Comparison of ENCODE assay signal across 26 cellular contexts in the genomic region with DNA sequence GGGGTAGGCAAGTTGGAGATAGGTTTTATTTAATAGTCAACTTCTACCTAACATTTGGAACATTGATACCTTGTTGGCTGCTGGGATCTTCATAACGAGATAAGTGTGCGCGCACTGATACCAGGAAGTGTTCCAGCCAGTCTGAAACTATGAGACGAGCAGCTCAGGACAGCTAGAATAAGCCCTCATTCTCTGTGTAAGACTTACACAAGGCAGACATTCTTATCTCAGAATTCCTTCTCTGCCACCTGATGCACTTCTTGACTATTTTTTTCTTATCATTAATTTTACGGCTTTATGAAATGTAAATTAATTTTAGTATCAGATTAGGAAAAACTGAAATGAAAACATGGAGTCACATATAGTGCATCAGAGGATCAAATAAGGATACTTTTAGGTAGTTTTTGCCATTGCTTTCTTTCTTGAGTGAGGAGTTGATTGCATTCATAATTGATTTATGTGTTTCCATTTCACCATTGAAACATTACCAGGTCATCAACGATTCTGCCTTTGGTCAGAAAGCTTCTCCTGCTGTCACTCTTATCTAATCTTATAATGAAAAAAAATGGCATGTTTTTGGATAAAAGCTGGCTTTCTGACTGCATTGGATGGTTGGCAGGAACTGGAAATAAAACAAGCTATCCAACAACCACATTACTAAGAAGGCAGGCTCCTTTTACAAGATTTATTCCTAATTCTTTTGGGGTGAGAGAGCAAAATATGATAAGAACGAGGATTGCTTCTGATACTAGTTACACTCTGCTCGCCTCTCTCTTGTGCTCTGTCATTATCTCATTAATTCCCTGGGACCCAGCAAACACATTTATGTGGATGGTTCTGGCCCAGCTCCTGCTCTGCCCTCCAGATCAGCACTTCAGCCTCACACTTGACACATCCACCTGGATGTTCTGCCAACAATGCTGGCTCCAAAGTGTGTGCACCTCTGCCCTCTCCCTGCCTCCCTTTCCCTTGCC. TPM values are rescaled to one million over a fixed set of nuclear protein-coding genes. Genes with fewer than 3 reads are reported as not detected.
A peak's percentile ranks its signal among the peaks of the same experiment; 100 is the strongest.
DNase-seq lines count a peak whose midpoint lies in the region; ATAC-seq and TF ChIP-seq lines count a peak whose summit lies in the region.
"Had no signal": no experiment of that assay in that cellular context is flagged by ENCODE, and none has a peak within 500 bp of the region (broad histone marks: within the 10 kb centered on the region; RNA-seq: fewer than 3 reads in every experiment).

No MANE protein-coding gene starts in this region.

- no peak overlapping the region for H3K4me3 ChIP-seq in SK-N-SH (ENCODE audit: low read depth in 2 of 2, low read length in 1 of 2)
- no peak overlapping the region for H3K4me3 ChIP-seq in heart right ventricle
- no peak overlapping the region for H3K4me3 ChIP-seq in smooth muscle cell

- peaks cover 0 to 3% of the 10 kb centered on the region in 2 donors for H3K27me3 Mint-ChIP-seq in natural killer cell (ENCODE audit: low read depth in 2 of 2)
- H3K27me3 Mint-ChIP-seq: CD8-positive, alpha-beta memory T cell had no signal

- 34% methylated on average over 8 of the region's 8 CpGs for WGBS in SK-N-SH (ENCODE audit: low lambda C conversion rate)
- 42 to 45% methylated on average over 8 of the region's 8 CpGs for WGBS in heart right ventricle, 2 donors
- 68% methylated on average over 8 of the region's 8 CpGs for WGBS in smooth muscle cell (ENCODE audit: low lambda C conversion rate)

- no peak overlapping the region for H3K4me3 Mint-ChIP-seq in natural killer cell
- H3K4me3 Mint-ChIP-seq: CD8-positive, alpha-beta memory T cell had no signal

- peak; percentile 28; the same call in 1 of the 2 replicates for TF ChIP-seq RAD21 in SK-N-SH (IDR thresholded peaks at IDR 0.05; ENCODE audit: low read length)

- H3K4me2 ChIP-seq in SK-N-SH (no peak overlapping the region), smooth muscle cell (peak overlapping the region; percentile 12)
- H3K4me2 ChIP-seq: KMS-11 had no signal

- peaks cover 6% of the 10 kb centered on the region in 2 donors for H3K9me3 Mint-ChIP-seq in natural killer cell
- H3K9me3 Mint-ChIP-seq: CD8-positive, alpha-beta memory T cell had no signal

- TF ChIP-seq CTCF in SK-N-SH (IDR thresholded peaks at IDR 0.05) (no peak), heart right ventricle (IDR thresholded peaks at IDR 0.05) (no peak), smooth muscle cell (IDR thresholded peaks at IDR 0.05; ENCODE audit: borderline replicate concordance, insufficient read depth, poor library complexity, severe bottlenecking) (no peak), natural killer cell (IDR thresholded peaks at IDR 0.05) (no peak)

- DNase-seq in NCI-H1092 (lab: John Stamatoyannopoulos, UW): peak; percentile 10
- DNase-seq in NCI-H1092 treated with DMSO at 0.1 percent for 48 hours (lab: John Stamatoyannopoulos, UW): no peak
- peak; percentile 57 for DNase-seq in SK-N-SH
- DNase-seq in heart right ventricle: no peak
- DNase-seq in smooth muscle cell (lab: John Stamatoyannopoulos, UW; ENCODE audit: unreplicated experiment): no peak
- DNase-seq in natural killer cell: no peak
- no peak for DNase-seq in middle frontal gyrus (ENCODE audit: extremely low spot score, low spot score)
- DNase-seq: 8988T; AML-193; Calu3; CD8-positive, alpha-beta memory T cell; EL; GF-D8; NCI-H1105 treated with DMSO at 0.1 percent for 48 hours; NCI-H2029 treated with DMSO at 0.1 percent for 48 hours; NCI-H345; NCI-H524; NCI-H774; SHP77 treated with DMSO at 0.1 percent for 48 hours had no signal

- H3K9ac ChIP-seq in SK-N-SH: no peak overlapping the region
- H3K9ac ChIP-seq in smooth muscle cell (ENCODE audit: low read depth): no peak overlapping the region
- H3K9ac ChIP-seq: KMS-11 had no signal

- H3K9me3 ChIP-seq in SK-N-SH (no peaks in the 10 kb centered on the region), heart right ventricle (peaks cover 0 to 5% (median 0%) of the 10 kb centered on the region in 11 donors), smooth muscle cell (replicated peaks; ENCODE audit: low read depth) (no peaks in the 10 kb centered on the region)

- peak in 1 of 2 experiments; percentile 95; a peak in 2 of 4 replicates for TF ChIP-seq EP300 in SK-N-SH (IDR thresholded peaks at IDR 0.05; ENCODE audit: borderline replicate concordance in 1 of 2, low read depth in 1 of 2, low read length in 1 of 2)

- H3K4me1 Mint-ChIP-seq in natural killer cell: no peaks in the 10 kb centered on the region
- H3K4me1 Mint-ChIP-seq: CD8-positive, alpha-beta memory T cell had no signal

- H4K20me1 ChIP-seq in SK-N-SH (ENCODE audit: insufficient read depth) (no peaks in the 10 kb centered on the region), smooth muscle cell (ENCODE audit: low read depth) (no peaks in the 10 kb centered on the region)

- H3F3A ChIP-seq in SK-N-SH (replicated peaks; ENCODE audit: insufficient read depth) (no peaks in the 10 kb centered on the region), smooth muscle cell (ENCODE audit: low read depth) (no peaks in the 10 kb centered on the region)

- no peak overlapping the region for H3K27ac Mint-ChIP-seq in natural killer cell
- H3K27ac Mint-ChIP-seq: CD8-positive, alpha-beta memory T cell had no signal

- H3K9me2 ChIP-seq in SK-N-SH: no peaks in the 10 kb centered on the region

- intact Hi-C loops in heart right ventricle (cut with DNase I): no loop called here
- intact Hi-C loops in natural killer cell (cut with micrococcal nuclease): no loop called here

- H3K79me2 ChIP-seq in SK-N-SH (ENCODE audit: insufficient read depth) (no peaks in the 10 kb centered on the region), smooth muscle cell (ENCODE audit: low read depth) (no peaks in the 10 kb centered on the region)

- H3K27me3 ChIP-seq in SK-N-SH (ENCODE audit: insufficient read depth) (no peaks in the 10 kb centered on the region), heart right ventricle (no peaks in the 10 kb centered on the region), smooth muscle cell (ENCODE audit: low read depth) (no peaks in the 10 kb centered on the region)

- no peaks in the 10 kb centered on the region for H3K36me3 Mint-ChIP-seq in natural killer cell
- H3K36me3 Mint-ChIP-seq: CD8-positive, alpha-beta memory T cell had no signal

- H2AFZ ChIP-seq in SK-N-SH (ENCODE audit: low read depth) (no peak overlapping the region), smooth muscle cell (ENCODE audit: low read depth) (no peak overlapping the region)

- ATAC-seq in heart right ventricle: peak in 7 of 8 donors; percentile 52 to 99 (median 74)
- no peak for ATAC-seq in natural killer cell
- ATAC-seq in HG02981 (IDR thresholded peaks at IDR 0.05; ENCODE audit: unreplicated experiment): no peak

- POLR2A ChIA-PET in SK-N-SH (lab: Yijun Ruan, JAX): interaction anchor here (0.9 kb wide), 1 partner anchor 245 kb away, joined by 3 read pairs; the partner anchor contains the start of gene ITGB8

- no peaks in the 10 kb centered on the region for H3K36me3 ChIP-seq in SK-N-SH (replicated peaks in 1 of 2; ENCODE audit: control insufficient read depth in 1 of 2, insufficient read depth in 2 of 2, low read length in 1 of 2)
- H3K36me3 ChIP-seq in heart right ventricle: no peaks in the 10 kb centered on the region
- H3K36me3 ChIP-seq in smooth muscle cell (ENCODE audit: low read depth): no peaks in the 10 kb centered on the region

- H3K4me1 ChIP-seq in SK-N-SH (ENCODE audit: control insufficient read depth in 1 of 2, insufficient read depth in 2 of 2, low read depth in 1 of 2, low read length in 1 of 2) (peaks cover 0 to 18% of the 10 kb centered on the region in 2 experiments; a peak in 2 of 4 replicates), heart right ventricle (peaks cover 0 to 17% (median 0%) of the 10 kb centered on the region in 9 donors), smooth muscle cell (ENCODE audit: low read depth) (no peaks in the 10 kb centered on the region)

- H3K27ac ChIP-seq in SK-N-SH (ENCODE audit: low read depth in 2 of 2, low read length in 1 of 2) (peak overlapping the region in 1 of 2 experiments; percentile 87; a peak in 2 of 4 replicates), heart right ventricle (no peak overlapping the region), smooth muscle cell (ENCODE audit: low read depth) (no peak overlapping the region)
- H3K27ac ChIP-seq: C4-2B, HL-60, KMS-11 had no signal

- CTCF ChIA-PET in SK-N-SH (lab: Yijun Ruan, JAX): interaction anchor here (0.6 to 4.8 kb wide), 11 partner anchors 14 to 504 kb away, joined by 3 to 27 read pairs (median 4); partner anchors contain the start of gene ITGB8

TF ChIP-seq in SK-N-SH, 30 proteins besides CTCF, POLR2A, EP300 and RAD21 (continues in another document):
- TF ChIP-seq TCF12 (IDR thresholded peaks at IDR 0.05) (peak; percentile 57), IRF3 (IDR thresholded peaks at IDR 0.05; ENCODE audit: low read depth, low read length) (no peak), FOSL2 (IDR thresholded peaks at IDR 0.05; ENCODE audit: borderline replicate concordance, low read depth) (no peak), SIN3A (IDR thresholded peaks at IDR 0.05; ENCODE audit: borderline replicate concordance, low read depth, low read length) (no peak), FOXM1 (IDR thresholded peaks at IDR 0.05; ENCODE audit: low read depth) (no peak), ELF1 (IDR thresholded peaks at IDR 0.05) (no peak), MEF2A (IDR thresholded peaks at IDR 0.05; ENCODE audit: borderline replicate concordance, low read depth) (no peak), NRF1 (IDR thresholded peaks at IDR 0.05; ENCODE audit: low read depth, low read length) (no peak), CHD2 (IDR thresholded peaks at IDR 0.05; ENCODE audit: low read length, partially characterized antibody) (peak; percentile 37)
- TF ChIP-seq, protein P1, sequence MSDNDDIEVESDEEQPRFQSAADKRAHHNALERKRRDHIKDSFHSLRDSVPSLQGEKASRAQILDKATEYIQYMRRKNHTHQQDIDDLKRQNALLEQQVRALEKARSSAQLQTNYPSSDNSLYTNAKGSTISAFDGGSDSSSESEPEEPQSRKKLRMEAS (IDR thresholded peaks at IDR 0.05; ENCODE audit: low read depth): no peak

RNA-seq across cellular contexts. Expression of gene ABCB5, which starts 40.4 kb away (rescaled TPM):
- polyA plus RNA-seq in SK-N-SH (2012; rRNA removed) (not detected in 2 replicates), heart right ventricle (not detected), smooth muscle cell (not detected in 2 replicates)
- not detected in 2 replicates for polyA plus RNA-seq in SK-N-SH (2012; cell fraction: cytosol; rRNA removed)
- polyA plus RNA-seq in SK-N-SH (2012; cell fraction: nucleus; rRNA removed): not detected in 2 replicates
- total RNA-seq in heart right ventricle (not detected), smooth muscle cell (not detected in 2 replicates), natural killer cell (not detected)
- total RNA-seq: CD8-positive, alpha-beta memory T cell; HT1080; OCI-LY7 had no signal
- polyA plus RNA-seq: AG04450; CD8-positive, alpha-beta memory T cell had no signal

Comparison
In these comparisons a context has a peak if more than half of its experiments do, and no peak if none do; other contexts are left out.
1. DNase-seq: peak in NCI-H1092 (single experiment) and SK-N-SH (single experiment); none in NCI-H1092 treated with DMSO at 0.1 percent for 48 hours (single experiment), heart right ventricle (0 of 2), smooth muscle cell (single experiment), natural killer cell (single experiment) and middle frontal gyrus (single experiment).
2. ATAC-seq: peak in heart right ventricle (7 of 8); none in natural killer cell (0 of 3) and HG02981 (single experiment).